In the genomic region with DNA sequence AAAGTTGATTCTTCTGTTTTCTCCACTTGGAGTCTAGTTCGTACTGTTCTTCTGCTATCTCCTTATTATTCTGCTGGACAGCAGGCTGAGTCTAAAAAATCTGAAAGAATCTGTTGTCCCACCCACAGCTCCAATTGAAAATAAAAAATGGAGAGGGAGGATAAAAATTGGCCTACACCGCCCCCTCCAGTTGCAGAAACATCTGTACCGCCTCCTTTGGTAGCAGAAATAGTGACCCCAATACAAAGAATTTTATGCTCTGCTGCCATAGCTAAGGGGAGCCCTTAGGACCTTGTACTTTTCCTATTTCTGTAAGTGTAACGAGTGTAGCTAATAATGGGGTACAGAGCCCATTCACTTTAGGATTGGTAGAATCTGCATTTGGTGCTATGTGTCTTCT, we compare ENCODE assay signal across 2 cellular contexts.
TF ChIP-seq lines count a peak whose summit lies in the region.

No MANE protein-coding gene starts in this region.

TF ChIP-seq in endothelial cell of umbilical vein, 7 proteins besides CTCF, POLR2A, EP300 and RAD21:
- TF ChIP-seq GATA2 (IDR thresholded peaks at IDR 0.05; ENCODE audit: insufficient read depth, insufficient read length, low read depth, low read length) (no peak), POLR2AphosphoS5 (IDR thresholded peaks at IDR 0.05; ENCODE audit: insufficient read depth, low read depth, low read length) (no peak), JUN (IDR thresholded peaks at IDR 0.05; ENCODE audit: borderline replicate concordance, insufficient read depth, insufficient read length, low read depth) (no peak), FOS (IDR thresholded peaks at IDR 0.05; ENCODE audit: borderline replicate concordance, insufficient read depth, low read length) (no peak), MYC (IDR thresholded peaks at IDR 0.05; ENCODE audit: low read depth, low read length) (no peak), EZH2 (IDR thresholded peaks at IDR 0.05; ENCODE audit: borderline replicate concordance, low read depth, low read length, severe bottlenecking) (no peak)
- TF ChIP-seq, protein P1, sequence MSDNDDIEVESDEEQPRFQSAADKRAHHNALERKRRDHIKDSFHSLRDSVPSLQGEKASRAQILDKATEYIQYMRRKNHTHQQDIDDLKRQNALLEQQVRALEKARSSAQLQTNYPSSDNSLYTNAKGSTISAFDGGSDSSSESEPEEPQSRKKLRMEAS (IDR thresholded peaks at IDR 0.05; ENCODE audit: insufficient read depth, insufficient read length) = no peak

TF ChIP-seq in WTC11, 78 proteins besides CTCF, POLR2A, EP300 and RAD21:
- TF ChIP-seq ZNF317 (CRISPR knock-in tag; IDR thresholded peaks at IDR 0.05; ENCODE audit: borderline replicate concordance, low read depth) (no peak), MYBL2 (CRISPR knock-in tag; IDR thresholded peaks at IDR 0.05) (no peak), FOXP1 (CRISPR knock-in tag; IDR thresholded peaks at IDR 0.05; ENCODE audit: borderline replicate concordance) (no peak), NR2C2 (CRISPR knock-in tag; IDR thresholded peaks at IDR 0.05) (no peak), NFATC4 (CRISPR knock-in tag; IDR thresholded peaks at IDR 0.05) (no peak), ZBTB21 (CRISPR knock-in tag; IDR thresholded peaks at IDR 0.05; ENCODE audit: borderline replicate concordance) (no peak), ZNF396 (CRISPR knock-in tag; IDR thresholded peaks at IDR 0.05; ENCODE audit: borderline replicate concordance) (no peak), PRRX2 (CRISPR knock-in tag; IDR thresholded peaks at IDR 0.05) (no peak), NFYB (CRISPR knock-in tag; conservative IDR thresholded peaks at IDR 0.05; ENCODE audit: low read depth) (no peak), RELA (CRISPR knock-in tag; IDR thresholded peaks at IDR 0.05; ENCODE audit: borderline replicate concordance) (no peak), ELF4 (CRISPR knock-in tag; IDR thresholded peaks at IDR 0.05; ENCODE audit: low read depth) (no peak), MXD4 (CRISPR knock-in tag; IDR thresholded peaks at IDR 0.05; ENCODE audit: borderline replicate concordance) (no peak), RORB (CRISPR knock-in tag; IDR thresholded peaks at IDR 0.05) (no peak), ZNF423 (CRISPR knock-in tag; IDR thresholded peaks at IDR 0.05) (no peak)
- TF ChIP-seq, protein P2, sequence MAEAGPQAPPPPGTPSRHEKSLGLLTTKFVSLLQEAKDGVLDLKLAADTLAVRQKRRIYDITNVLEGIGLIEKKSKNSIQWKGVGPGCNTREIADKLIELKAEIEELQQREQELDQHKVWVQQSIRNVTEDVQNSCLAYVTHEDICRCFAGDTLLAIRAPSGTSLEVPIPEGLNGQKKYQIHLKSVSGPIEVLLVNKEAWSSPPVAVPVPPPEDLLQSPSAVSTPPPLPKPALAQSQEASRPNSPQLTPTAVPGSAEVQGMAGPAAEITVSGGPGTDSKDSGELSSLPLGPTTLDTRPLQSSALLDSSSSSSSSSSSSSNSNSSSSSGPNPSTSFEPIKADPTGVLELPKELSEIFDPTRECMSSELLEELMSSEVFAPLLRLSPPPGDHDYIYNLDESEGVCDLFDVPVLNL (CRISPR knock-in tag; IDR thresholded peaks at IDR 0.05; ENCODE audit: borderline replicate concordance, low read depth) = no peak
- TF ChIP-seq, protein P3, sequence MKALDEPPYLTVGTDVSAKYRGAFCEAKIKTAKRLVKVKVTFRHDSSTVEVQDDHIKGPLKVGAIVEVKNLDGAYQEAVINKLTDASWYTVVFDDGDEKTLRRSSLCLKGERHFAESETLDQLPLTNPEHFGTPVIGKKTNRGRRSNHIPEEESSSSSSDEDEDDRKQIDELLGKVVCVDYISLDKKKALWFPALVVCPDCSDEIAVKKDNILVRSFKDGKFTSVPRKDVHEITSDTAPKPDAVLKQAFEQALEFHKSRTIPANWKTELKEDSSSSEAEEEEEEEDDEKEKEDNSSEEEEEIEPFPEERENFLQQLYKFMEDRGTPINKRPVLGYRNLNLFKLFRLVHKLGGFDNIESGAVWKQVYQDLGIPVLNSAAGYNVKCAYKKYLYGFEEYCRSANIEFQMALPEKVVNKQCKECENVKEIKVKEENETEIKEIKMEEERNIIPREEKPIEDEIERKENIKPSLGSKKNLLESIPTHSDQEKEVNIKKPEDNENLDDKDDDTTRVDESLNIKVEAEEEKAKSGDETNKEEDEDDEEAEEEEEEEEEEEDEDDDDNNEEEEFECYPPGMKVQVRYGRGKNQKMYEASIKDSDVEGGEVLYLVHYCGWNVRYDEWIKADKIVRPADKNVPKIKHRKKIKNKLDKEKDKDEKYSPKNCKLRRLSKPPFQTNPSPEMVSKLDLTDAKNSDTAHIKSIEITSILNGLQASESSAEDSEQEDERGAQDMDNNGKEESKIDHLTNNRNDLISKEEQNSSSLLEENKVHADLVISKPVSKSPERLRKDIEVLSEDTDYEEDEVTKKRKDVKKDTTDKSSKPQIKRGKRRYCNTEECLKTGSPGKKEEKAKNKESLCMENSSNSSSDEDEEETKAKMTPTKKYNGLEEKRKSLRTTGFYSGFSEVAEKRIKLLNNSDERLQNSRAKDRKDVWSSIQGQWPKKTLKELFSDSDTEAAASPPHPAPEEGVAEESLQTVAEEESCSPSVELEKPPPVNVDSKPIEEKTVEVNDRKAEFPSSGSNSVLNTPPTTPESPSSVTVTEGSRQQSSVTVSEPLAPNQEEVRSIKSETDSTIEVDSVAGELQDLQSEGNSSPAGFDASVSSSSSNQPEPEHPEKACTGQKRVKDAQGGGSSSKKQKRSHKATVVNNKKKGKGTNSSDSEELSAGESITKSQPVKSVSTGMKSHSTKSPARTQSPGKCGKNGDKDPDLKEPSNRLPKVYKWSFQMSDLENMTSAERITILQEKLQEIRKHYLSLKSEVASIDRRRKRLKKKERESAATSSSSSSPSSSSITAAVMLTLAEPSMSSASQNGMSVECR (CRISPR knock-in tag; IDR thresholded peaks at IDR 0.05; ENCODE audit: borderline replicate concordance) = no peak
- TF ChIP-seq, protein P4, sequence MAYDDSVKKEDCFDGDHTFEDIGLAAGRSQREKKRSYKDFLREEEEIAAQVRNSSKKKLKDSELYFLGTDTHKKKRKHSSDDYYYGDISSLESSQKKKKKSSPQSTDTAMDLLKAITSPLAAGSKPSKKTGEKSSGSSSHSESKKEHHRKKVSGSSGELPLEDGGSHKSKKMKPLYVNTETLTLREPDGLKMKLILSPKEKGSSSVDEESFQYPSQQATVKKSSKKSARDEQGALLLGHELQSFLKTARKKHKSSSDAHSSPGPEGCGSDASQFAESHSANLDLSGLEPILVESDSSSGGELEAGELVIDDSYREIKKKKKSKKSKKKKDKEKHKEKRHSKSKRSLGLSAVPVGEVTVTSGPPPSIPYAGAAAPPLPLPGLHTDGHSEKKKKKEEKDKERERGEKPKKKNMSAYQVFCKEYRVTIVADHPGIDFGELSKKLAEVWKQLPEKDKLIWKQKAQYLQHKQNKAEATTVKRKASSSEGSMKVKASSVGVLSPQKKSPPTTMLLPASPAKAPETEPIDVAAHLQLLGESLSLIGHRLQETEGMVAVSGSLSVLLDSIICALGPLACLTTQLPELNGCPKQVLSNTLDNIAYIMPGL (CRISPR knock-in tag; IDR thresholded peaks at IDR 0.05) = no peak
- TF ChIP-seq, protein P5, sequence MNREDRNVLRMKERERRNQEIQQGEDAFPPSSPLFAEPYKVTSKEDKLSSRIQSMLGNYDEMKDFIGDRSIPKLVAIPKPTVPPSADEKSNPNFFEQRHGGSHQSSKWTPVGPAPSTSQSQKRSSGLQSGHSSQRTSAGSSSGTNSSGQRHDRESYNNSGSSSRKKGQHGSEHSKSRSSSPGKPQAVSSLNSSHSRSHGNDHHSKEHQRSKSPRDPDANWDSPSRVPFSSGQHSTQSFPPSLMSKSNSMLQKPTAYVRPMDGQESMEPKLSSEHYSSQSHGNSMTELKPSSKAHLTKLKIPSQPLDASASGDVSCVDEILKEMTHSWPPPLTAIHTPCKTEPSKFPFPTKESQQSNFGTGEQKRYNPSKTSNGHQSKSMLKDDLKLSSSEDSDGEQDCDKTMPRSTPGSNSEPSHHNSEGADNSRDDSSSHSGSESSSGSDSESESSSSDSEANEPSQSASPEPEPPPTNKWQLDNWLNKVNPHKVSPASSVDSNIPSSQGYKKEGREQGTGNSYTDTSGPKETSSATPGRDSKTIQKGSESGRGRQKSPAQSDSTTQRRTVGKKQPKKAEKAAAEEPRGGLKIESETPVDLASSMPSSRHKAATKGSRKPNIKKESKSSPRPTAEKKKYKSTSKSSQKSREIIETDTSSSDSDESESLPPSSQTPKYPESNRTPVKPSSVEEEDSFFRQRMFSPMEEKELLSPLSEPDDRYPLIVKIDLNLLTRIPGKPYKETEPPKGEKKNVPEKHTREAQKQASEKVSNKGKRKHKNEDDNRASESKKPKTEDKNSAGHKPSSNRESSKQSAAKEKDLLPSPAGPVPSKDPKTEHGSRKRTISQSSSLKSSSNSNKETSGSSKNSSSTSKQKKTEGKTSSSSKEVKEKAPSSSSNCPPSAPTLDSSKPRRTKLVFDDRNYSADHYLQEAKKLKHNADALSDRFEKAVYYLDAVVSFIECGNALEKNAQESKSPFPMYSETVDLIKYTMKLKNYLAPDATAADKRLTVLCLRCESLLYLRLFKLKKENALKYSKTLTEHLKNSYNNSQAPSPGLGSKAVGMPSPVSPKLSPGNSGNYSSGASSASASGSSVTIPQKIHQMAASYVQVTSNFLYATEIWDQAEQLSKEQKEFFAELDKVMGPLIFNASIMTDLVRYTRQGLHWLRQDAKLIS (CRISPR knock-in tag; IDR thresholded peaks at IDR 0.05; ENCODE audit: borderline replicate concordance) = no peak
- TF ChIP-seq, protein P6, sequence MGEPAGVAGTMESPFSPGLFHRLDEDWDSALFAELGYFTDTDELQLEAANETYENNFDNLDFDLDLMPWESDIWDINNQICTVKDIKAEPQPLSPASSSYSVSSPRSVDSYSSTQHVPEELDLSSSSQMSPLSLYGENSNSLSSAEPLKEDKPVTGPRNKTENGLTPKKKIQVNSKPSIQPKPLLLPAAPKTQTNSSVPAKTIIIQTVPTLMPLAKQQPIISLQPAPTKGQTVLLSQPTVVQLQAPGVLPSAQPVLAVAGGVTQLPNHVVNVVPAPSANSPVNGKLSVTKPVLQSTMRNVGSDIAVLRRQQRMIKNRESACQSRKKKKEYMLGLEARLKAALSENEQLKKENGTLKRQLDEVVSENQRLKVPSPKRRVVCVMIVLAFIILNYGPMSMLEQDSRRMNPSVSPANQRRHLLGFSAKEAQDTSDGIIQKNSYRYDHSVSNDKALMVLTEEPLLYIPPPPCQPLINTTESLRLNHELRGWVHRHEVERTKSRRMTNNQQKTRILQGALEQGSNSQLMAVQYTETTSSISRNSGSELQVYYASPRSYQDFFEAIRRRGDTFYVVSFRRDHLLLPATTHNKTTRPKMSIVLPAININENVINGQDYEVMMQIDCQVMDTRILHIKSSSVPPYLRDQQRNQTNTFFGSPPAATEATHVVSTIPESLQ (CRISPR knock-in tag; IDR thresholded peaks at IDR 0.05) = no peak
- TF ChIP-seq, protein P7, sequence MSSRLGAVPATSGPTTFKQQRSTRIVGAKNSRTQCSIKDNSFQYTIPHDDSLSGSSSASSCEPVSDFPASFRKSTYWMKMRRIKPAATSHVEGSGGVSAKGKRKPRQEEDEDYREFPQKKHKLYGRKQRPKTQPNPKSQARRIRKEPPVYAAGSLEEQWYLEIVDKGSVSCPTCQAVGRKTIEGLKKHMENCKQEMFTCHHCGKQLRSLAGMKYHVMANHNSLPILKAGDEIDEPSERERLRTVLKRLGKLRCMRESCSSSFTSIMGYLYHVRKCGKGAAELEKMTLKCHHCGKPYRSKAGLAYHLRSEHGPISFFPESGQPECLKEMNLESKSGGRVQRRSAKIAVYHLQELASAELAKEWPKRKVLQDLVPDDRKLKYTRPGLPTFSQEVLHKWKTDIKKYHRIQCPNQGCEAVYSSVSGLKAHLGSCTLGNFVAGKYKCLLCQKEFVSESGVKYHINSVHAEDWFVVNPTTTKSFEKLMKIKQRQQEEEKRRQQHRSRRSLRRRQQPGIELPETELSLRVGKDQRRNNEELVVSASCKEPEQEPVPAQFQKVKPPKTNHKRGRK (CRISPR knock-in tag; IDR thresholded peaks at IDR 0.05; ENCODE audit: borderline replicate concordance) = no peak
